ENCODE assay signal across 1 cellular context in the genomic region with DNA sequence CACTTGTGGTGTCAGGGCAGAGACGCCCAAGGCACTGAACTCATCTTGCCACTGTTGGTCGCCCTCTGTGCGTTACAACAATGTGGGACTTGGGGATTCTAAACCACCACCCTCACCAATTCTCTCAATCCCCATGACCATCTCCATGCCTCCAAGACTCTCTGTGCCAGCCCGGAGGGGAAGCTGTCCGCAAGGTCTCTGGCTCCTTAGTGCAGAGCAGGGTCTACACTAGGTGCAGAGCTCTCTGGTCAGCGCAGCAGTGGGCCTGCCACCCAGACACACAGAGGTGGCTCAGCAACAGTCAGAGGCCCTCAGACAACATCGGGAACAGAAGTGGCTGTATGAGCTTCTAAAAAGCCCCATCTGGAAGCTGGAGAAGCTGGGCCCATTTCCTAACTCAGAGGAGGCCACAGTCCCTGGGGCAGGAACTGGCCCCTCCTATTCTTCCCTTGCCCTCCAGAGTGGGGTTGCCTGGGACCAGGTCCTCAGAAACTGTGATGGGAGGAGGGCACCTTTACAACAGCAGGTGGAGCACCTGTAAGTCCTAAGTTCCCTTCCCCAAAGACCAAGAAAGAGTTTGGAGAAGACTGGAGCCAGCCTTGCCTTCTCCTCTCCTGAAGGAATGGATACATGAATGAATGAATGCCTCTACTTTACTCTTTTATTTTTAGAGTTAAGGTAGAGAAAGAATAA.
TF ChIP-seq lines count a peak whose summit lies in the region.

No MANE protein-coding gene starts in this region.

TF ChIP-seq in GM23338, 12 proteins besides CTCF, POLR2A, EP300 and RAD21 (continued from another document):
- TF ChIP-seq, protein P1, sequence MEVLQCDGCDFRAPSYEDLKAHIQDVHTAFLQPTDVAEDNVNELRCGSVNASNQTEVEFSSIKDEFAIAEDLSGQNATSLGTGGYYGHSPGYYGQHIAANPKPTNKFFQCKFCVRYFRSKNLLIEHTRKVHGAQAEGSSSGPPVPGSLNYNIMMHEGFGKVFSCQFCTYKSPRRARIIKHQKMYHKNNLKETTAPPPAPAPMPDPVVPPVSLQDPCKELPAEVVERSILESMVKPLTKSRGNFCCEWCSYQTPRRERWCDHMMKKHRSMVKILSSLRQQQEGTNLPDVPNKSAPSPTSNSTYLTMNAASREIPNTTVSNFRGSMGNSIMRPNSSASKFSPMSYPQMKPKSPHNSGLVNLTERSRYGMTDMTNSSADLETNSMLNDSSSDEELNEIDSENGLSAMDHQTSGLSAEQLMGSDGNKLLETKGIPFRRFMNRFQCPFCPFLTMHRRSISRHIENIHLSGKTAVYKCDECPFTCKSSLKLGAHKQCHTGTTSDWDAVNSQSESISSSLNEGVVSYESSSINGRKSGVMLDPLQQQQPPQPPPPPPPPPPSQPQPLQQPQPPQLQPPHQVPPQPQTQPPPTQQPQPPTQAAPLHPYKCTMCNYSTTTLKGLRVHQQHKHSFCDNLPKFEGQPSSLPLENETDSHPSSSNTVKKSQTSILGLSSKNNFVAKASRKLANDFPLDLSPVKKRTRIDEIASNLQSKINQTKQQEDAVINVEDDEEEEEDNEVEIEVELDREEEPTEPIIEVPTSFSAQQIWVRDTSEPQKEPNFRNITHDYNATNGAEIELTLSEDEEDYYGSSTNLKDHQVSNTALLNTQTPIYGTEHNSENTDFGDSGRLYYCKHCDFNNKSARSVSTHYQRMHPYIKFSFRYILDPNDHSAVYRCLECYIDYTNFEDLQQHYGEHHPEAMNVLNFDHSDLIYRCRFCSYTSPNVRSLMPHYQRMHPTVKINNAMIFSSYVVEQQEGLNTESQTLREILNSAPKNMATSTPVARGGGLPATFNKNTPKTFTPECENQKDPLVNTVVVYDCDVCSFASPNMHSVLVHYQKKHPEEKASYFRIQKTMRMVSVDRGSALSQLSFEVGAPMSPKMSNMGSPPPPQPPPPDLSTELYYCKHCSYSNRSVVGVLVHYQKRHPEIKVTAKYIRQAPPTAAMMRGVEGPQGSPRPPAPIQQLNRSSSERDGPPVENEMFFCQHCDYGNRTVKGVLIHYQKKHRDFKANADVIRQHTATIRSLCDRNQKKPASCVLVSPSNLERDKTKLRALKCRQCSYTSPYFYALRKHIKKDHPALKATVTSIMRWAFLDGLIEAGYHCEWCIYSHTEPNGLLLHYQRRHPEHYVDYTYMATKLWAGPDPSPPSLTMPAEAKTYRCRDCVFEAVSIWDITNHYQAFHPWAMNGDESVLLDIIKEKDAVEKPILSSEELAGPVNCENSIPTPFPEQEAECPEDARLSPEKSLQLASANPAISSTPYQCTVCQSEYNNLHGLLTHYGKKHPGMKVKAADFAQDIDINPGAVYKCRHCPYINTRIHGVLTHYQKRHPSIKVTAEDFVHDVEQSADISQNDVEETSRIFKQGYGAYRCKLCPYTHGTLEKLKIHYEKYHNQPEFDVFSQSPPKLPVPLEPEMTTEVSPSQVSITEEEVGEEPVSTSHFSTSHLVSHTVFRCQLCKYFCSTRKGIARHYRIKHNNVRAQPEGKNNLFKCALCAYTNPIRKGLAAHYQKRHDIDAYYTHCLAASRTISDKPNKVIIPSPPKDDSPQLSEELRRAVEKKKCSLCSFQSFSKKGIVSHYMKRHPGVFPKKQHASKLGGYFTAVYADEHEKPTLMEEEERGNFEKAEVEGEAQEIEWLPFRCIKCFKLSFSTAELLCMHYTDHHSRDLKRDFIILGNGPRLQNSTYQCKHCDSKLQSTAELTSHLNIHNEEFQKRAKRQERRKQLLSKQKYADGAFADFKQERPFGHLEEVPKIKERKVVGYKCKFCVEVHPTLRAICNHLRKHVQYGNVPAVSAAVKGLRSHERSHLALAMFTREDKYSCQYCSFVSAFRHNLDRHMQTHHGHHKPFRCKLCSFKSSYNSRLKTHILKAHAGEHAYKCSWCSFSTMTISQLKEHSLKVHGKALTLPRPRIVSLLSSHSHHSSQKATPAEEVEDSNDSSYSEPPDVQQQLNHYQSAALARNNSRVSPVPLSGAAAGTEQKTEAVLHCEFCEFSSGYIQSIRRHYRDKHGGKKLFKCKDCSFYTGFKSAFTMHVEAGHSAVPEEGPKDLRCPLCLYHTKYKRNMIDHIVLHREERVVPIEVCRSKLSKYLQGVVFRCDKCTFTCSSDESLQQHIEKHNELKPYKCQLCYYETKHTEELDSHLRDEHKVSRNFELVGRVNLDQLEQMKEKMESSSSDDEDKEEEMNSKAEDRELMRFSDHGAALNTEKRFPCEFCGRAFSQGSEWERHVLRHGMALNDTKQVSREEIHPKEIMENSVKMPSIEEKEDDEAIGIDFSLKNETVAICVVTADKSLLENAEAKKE (CRISPR knock-in tag; IDR thresholded peaks at IDR 0.05): no peak
- TF ChIP-seq ZNF114 (CRISPR knock-in tag; IDR thresholded peaks at IDR 0.05): no peak
- no peak for TF ChIP-seq EZH2phosphoT487 (IDR thresholded peaks at IDR 0.05; ENCODE audit: unreplicated experiment)
- TF ChIP-seq, protein P2, sequence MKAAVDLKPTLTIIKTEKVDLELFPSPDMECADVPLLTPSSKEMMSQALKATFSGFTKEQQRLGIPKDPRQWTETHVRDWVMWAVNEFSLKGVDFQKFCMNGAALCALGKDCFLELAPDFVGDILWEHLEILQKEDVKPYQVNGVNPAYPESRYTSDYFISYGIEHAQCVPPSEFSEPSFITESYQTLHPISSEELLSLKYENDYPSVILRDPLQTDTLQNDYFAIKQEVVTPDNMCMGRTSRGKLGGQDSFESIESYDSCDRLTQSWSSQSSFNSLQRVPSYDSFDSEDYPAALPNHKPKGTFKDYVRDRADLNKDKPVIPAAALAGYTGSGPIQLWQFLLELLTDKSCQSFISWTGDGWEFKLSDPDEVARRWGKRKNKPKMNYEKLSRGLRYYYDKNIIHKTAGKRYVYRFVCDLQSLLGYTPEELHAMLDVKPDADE (IDR thresholded peaks at IDR 0.05): no peak
- TF ChIP-seq ZNF331 (CRISPR knock-in tag; IDR thresholded peaks at IDR 0.05; ENCODE audit: low read depth): no peak
- TF ChIP-seq POLR2AphosphoS5 (IDR thresholded peaks at IDR 0.05; ENCODE audit: low read depth): no peak
- no peak for TF ChIP-seq NANOG (IDR thresholded peaks at IDR 0.05; ENCODE audit: borderline replicate concordance)
- no peak for TF ChIP-seq JUNB (IDR thresholded peaks at IDR 0.05; ENCODE audit: unreplicated experiment)
